17 cellular contexts compared by ENCODE assay signal in genomic region chr19:8192227-8192820, GRCh38. TPM values are rescaled to one million over a fixed set of nuclear protein-coding genes. Genes with fewer than 3 reads are reported as not detected.
A peak's percentile ranks its signal among the peaks of the same experiment; 100 is the strongest.
DNase-seq lines count a peak whose midpoint lies in the region; FAIRE-seq and TF ChIP-seq lines count a peak whose summit lies in the region.
"Had no signal": no experiment of that assay in that cellular context is flagged by ENCODE, and none has a peak within 500 bp of the region (broad histone marks: within the 10 kb centered on the region; RNA-seq: fewer than 3 reads in every experiment).

No MANE protein-coding gene starts in this region.

- no peak overlapping the region for H2BK120ac ChIP-seq in neuronal stem cell (ENCODE audit: low read depth, low read length)

- no peak overlapping the region for H4K91ac ChIP-seq in neuronal stem cell (ENCODE audit: low read depth, low read length, poor library complexity)

- no peak overlapping the region for H2AK5ac ChIP-seq in neuronal stem cell (ENCODE audit: low read depth, low read length)

- H3K4me3 ChIP-seq in SU-DHL-6 (ENCODE audit: insufficient read depth, low read length, poor library complexity, severe bottlenecking): no peak overlapping the region
- no peak overlapping the region for H3K4me3 ChIP-seq in ascending aorta
- no peak overlapping the region for H3K4me3 ChIP-seq in neuronal stem cell (ENCODE audit: low read length in 2 of 2)

- no peak overlapping the region for H3K23ac ChIP-seq in neuronal stem cell (ENCODE audit: low read depth, low read length, poor library complexity)

- H3K79me2 ChIP-seq in SU-DHL-6 (ENCODE audit: insufficient read depth, low read length): no peaks in the 10 kb centered on the region

- H3K27me3 ChIP-seq in SU-DHL-6 (ENCODE audit: low read length) (no peaks in the 10 kb centered on the region), ascending aorta (no peaks in the 10 kb centered on the region), neuronal stem cell (ENCODE audit: control insufficient read depth in 3 of 3, insufficient read depth in 3 of 3, low read depth in 1 of 3, low read length in 3 of 3) (no peaks in the 10 kb centered on the region)

- H3K4me2 ChIP-seq in SU-DHL-6 (ENCODE audit: low read depth, low read length, poor library complexity, severe bottlenecking) (peak overlapping the region; percentile 71), neuronal stem cell (ENCODE audit: insufficient read depth, low read length, poor library complexity, severe bottlenecking) (no peak overlapping the region)

- H3K14ac ChIP-seq in neuronal stem cell (ENCODE audit: low read length): no peak overlapping the region

- H3K36me3 Mint-ChIP-seq in activated naive CD4-positive, alpha-beta T cell treated with anti-CD3 and anti-CD28 coated beads, Interleukin-2, amount 50 U/mL, for 24 hours: no peaks in the 10 kb centered on the region
- H3K36me3 Mint-ChIP-seq: activated naive CD4-positive, alpha-beta T cell treated with anti-CD3 and anti-CD28 coated beads, Interleukin-2, amount 50 U/mL, for 72 hours had no signal

- H3K36me3 ChIP-seq in SU-DHL-6 (ENCODE audit: low read length): no peaks in the 10 kb centered on the region
- no peaks in the 10 kb centered on the region for H3K36me3 ChIP-seq in ascending aorta
- H3K36me3 ChIP-seq in neuronal stem cell (replicated peaks in 1 of 2; ENCODE audit: control insufficient read depth in 2 of 2, insufficient read depth in 2 of 2, low read length in 2 of 2): no peaks in the 10 kb centered on the region

- H4K8ac ChIP-seq in neuronal stem cell (ENCODE audit: low read depth, low read length): no peak overlapping the region

- WGBS in neuronal stem cell (ENCODE audit: extremely low coverage in 2 of 2, insufficient read length in 2 of 2, insufficient replicate concordance in 1 of 2), 2 donors: no CpG with 5 or more reads among the region's 7 CpGs

- DNase-seq in activated naive CD4-positive, alpha-beta T cell treated with anti-CD3 and anti-CD28 coated beads, Interleukin-2, amount 50 U/mL, for 16 hours: no peak
- DNase-seq in germinal center (ENCODE audit: low spot score) (peak; percentile 45), D721Med (ENCODE audit: insufficient read length, low spot score) (no peak), NCI-H2171 (lab: John Stamatoyannopoulos, UW) (no peak), ascending aorta (ENCODE audit: low spot score in 2 of 2) (no peak), neuronal stem cell (ENCODE audit: low spot score) (no peak)
- DNase-seq: HFFc6, NCI-H2029 treated with DMSO at 0.1 percent for 48 hours, NCI-H526 treated with DMSO at 0.1 percent for 48 hours, T-helper 9 cell had no signal

- H3K9ac ChIP-seq in SU-DHL-6 (ENCODE audit: low read length) (peak overlapping the region; percentile 62), neuronal stem cell (ENCODE audit: low read depth, low read length, poor library complexity) (no peak overlapping the region)

- no peak for FAIRE-seq in D721Med (lab: Jason Lieb, UNC)

- H3K9me3 ChIP-seq in SU-DHL-6 (ENCODE audit: insufficient read depth, low read length) (no peaks in the 10 kb centered on the region), ascending aorta (no peaks in the 10 kb centered on the region), neuronal stem cell (replicated peaks in 1 of 2; ENCODE audit: control insufficient read depth in 2 of 2, insufficient read depth in 1 of 2, low read depth in 1 of 2, low read length in 2 of 2) (no peaks in the 10 kb centered on the region)

- TF ChIP-seq CTCF in SU-DHL-6 (IDR thresholded peaks at IDR 0.05; ENCODE audit: insufficient read depth, low read length, poor library complexity, severe bottlenecking) (no peak), D721Med (IDR thresholded peaks at IDR 0.05; ENCODE audit: insufficient read depth, missing control alignments) (no peak), ascending aorta (IDR thresholded peaks at IDR 0.05) (no peak)

- no peaks in the 10 kb centered on the region for H4K20me1 ChIP-seq in SU-DHL-6 (ENCODE audit: low read depth, low read length)

- peaks cover 51% of the 10 kb centered on the region for H3K4me1 Mint-ChIP-seq in activated naive CD4-positive, alpha-beta T cell treated with anti-CD3 and anti-CD28 coated beads, Interleukin-2, amount 50 U/mL, for 24 hours

- H3K4me1 ChIP-seq in ascending aorta: no peaks in the 10 kb centered on the region
- peaks cover 8 to 9% of the 10 kb centered on the region in 2 donors for H3K4me1 ChIP-seq in neuronal stem cell (ENCODE audit: control insufficient read depth in 2 of 2, insufficient read depth in 1 of 2, low read depth in 1 of 2, low read length in 2 of 2)

- intact Hi-C loops in ascending aorta (cut with DNase I): no loop called here

- H3K4me3 Mint-ChIP-seq in activated naive CD4-positive, alpha-beta T cell treated with anti-CD3 and anti-CD28 coated beads, Interleukin-2, amount 50 U/mL, for 24 hours: no peak overlapping the region
- H3K4me3 Mint-ChIP-seq: HFFc6 had no signal

- H3K18ac ChIP-seq in neuronal stem cell (ENCODE audit: low read length): no peak overlapping the region

- no peaks in the 10 kb centered on the region for H3K9me2 ChIP-seq in SU-DHL-6 (replicated peaks; ENCODE audit: insufficient read depth, low read length)

- H3K27me3 Mint-ChIP-seq in activated naive CD4-positive, alpha-beta T cell treated with anti-CD3 and anti-CD28 coated beads, Interleukin-2, amount 50 U/mL, for 24 hours: no peaks in the 10 kb centered on the region

- no peak overlapping the region for H2BK12ac ChIP-seq in neuronal stem cell (ENCODE audit: low read length)

- H3K79me1 ChIP-seq in neuronal stem cell (ENCODE audit: low read depth, low read length): no peaks in the 10 kb centered on the region

- no peak overlapping the region for H2BK15ac ChIP-seq in neuronal stem cell (ENCODE audit: low read length)

- H3K9me3 Mint-ChIP-seq in activated naive CD4-positive, alpha-beta T cell treated with anti-CD3 and anti-CD28 coated beads, Interleukin-2, amount 50 U/mL, for 24 hours: no peaks in the 10 kb centered on the region
- H3K9me3 Mint-ChIP-seq: activated naive CD4-positive, alpha-beta T cell treated with anti-CD3 and anti-CD28 coated beads, Interleukin-2, amount 50 U/mL, for 72 hours; HFFc6 had no signal

- H3K27ac ChIP-seq in SU-DHL-6 (ENCODE audit: low read depth, low read length) (peak overlapping the region; percentile 99), ascending aorta (no peak overlapping the region), neuronal stem cell (replicated peaks; ENCODE audit: low read length) (no peak overlapping the region)

- no peak overlapping the region for H3K4ac ChIP-seq in neuronal stem cell (ENCODE audit: low read length)

- H2BK5ac ChIP-seq in neuronal stem cell (ENCODE audit: low read length): no peak overlapping the region

- H2AFZ ChIP-seq in SU-DHL-6 (ENCODE audit: low read depth, low read length, severe bottlenecking) (no peak overlapping the region), neuronal stem cell (ENCODE audit: low read length) (no peak overlapping the region)

- H3K27ac Mint-ChIP-seq in activated naive CD4-positive, alpha-beta T cell treated with anti-CD3 and anti-CD28 coated beads, Interleukin-2, amount 50 U/mL, for 24 hours: peak overlapping the region; percentile 52
- H3K27ac Mint-ChIP-seq: HFFc6 had no signal

- peaks cover 41% of the 10 kb centered on the region for H3F3A ChIP-seq in SU-DHL-6 (ENCODE audit: insufficient read depth)

RNA-seq across cellular contexts. Expression of gene CERS4, which starts 16.8 kb away (rescaled TPM):
- total RNA-seq in ascending aorta: 20.2 TPM
- 65.3 TPM for polyA plus RNA-seq in neuronal stem cell (2013, experiment 1 of 2)
- polyA plus RNA-seq in neuronal stem cell (2013, experiment 2 of 2): 62.5 TPM
- total RNA-seq: HFFc6 had no signal

RNA-seq across cellular contexts. Expression of gene FBN3, which starts 42.9 kb away (rescaled TPM):
- not detected for total RNA-seq in ascending aorta
- polyA plus RNA-seq in neuronal stem cell (2013, experiment 1 of 2): 10.0 TPM
- 11.3 TPM for polyA plus RNA-seq in neuronal stem cell (2013, experiment 2 of 2)
- total RNA-seq: cardiac septum, fibroblast of villous mesenchyme, HFFc6, MCF 10A, omental fat pad had no signal
